8 cellular contexts compared by ENCODE assay signal in the genomic region with DNA sequence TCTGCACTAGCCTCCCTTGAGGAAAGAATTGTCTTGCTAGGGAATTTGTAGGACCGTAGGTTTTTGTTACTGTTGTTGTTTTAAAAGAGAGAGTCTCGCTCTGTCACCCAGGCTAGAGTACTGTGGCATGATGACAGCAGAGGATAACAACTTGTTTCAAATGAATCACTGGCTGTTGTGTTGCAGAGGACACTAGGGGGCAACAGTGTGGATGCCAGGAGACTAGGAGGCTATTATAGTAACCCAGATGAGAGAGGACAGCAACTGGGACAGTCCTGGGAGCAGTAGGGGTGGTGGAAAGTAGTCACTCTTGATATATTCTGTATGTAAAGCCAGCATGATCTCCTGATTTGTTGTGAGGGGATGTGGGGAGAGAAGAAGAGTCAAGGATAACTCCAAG. TPM values are rescaled to one million over a fixed set of nuclear protein-coding genes. Genes with fewer than 3 reads are reported as not detected.
DNase-seq lines count a peak whose midpoint lies in the region; ATAC-seq lines count a peak whose summit lies in the region.

No MANE protein-coding gene starts in this region.

- ATAC-seq in GM18868 (IDR thresholded peaks at IDR 0.05; ENCODE audit: unreplicated experiment): peak; percentile 81
- ATAC-seq in GM21576 (IDR thresholded peaks at IDR 0.05; ENCODE audit: unreplicated experiment): no peak
- no peak for ATAC-seq in GM21723 (IDR thresholded peaks at IDR 0.05; ENCODE audit: unreplicated experiment)

- peak; percentile 76 for DNase-seq in AG08395 (ENCODE audit: low spot score)
- peak; percentile 44 to 56 for DNase-seq in Kasumi-1 (lab: John Stamatoyannopoulos, UW)
- DNase-seq in ecto neural progenitor cell (ENCODE audit: low spot score): peak; percentile 55
- DNase-seq in renal cortical epithelial cell (ENCODE audit: low read depth): peak; percentile 63
- no peak for DNase-seq in posterior vena cava (ENCODE audit: low spot score)

- intact Hi-C loops in posterior vena cava (cut with DNase I): no loop called here

RNA-seq across cellular contexts. Expression of a gene that starts 41.8 kb away (rescaled TPM):
- total RNA-seq in renal cortical epithelial cell (8.2 and 54.0 TPM in 2 replicates), posterior vena cava (100 to 1,000 TPM; 189 to 248 TPM)

RNA-seq across cellular contexts. Expression of a gene that starts 51.0 kb away (rescaled TPM):
- 0.05 TPM in 1 of 2 replicates, not detected in the other for total RNA-seq in renal cortical epithelial cell
- total RNA-seq in posterior vena cava: not detected
